Comparison of ENCODE assay signal across 18 cellular contexts in the genomic region with DNA sequence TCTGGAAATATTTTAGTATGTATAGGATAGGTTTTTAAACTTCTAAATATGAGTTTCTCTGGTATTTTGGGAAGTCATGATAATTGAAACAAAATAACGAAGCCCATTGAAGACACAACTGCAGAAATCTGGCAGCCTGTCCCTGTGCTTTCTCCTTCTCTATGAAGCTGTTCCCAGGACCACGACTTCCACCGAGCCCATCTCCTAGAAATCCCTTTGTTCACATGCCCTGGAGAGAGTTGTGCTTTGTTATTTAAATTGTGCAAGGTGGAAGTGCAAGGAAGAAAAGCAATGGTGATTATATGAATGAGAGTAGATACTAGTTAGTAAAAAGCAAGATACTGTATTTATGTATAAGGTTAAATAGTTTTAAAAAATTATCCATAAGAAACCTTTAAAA. TPM values are rescaled to one million over a fixed set of nuclear protein-coding genes. Genes with fewer than 3 reads are reported as not detected.
A peak's percentile ranks its signal among the peaks of the same experiment; 100 is the strongest.
DNase-seq lines count a peak whose midpoint lies in the region; ATAC-seq and TF ChIP-seq lines count a peak whose summit lies in the region.
"Had no signal": no experiment of that assay in that cellular context is flagged by ENCODE, and none has a peak within 500 bp of the region (broad histone marks: within the 10 kb centered on the region; RNA-seq: fewer than 3 reads in every experiment).

No MANE protein-coding gene starts in this region.

- H3K27me3 Mint-ChIP-seq in mesothelial cell of epicardium (ENCODE audit: low read depth), result no peaks in the 10 kb centered on the region

- H3K27me3 ChIP-seq in HUES64 (ENCODE audit: insufficient read depth, low read length), result no peaks in the 10 kb centered on the region
- no peaks in the 10 kb centered on the region for H3K27me3 ChIP-seq in gastroesophageal sphincter
- H3K27me3 ChIP-seq in muscle layer of duodenum (ENCODE audit: low read depth, low read length), result no peaks in the 10 kb centered on the region

- H3K36me3 ChIP-seq in HUES64 (ENCODE audit: insufficient read depth, low read length), result no peaks in the 10 kb centered on the region
- no peaks in the 10 kb centered on the region for H3K36me3 ChIP-seq in gastroesophageal sphincter
- H3K36me3 ChIP-seq in muscle layer of duodenum (ENCODE audit: control insufficient read depth in 1 of 2, insufficient read depth in 2 of 2, low read length in 2 of 2), result peaks cover 0 to 4% of the 10 kb centered on the region in 2 donors

- H3K36me3 Mint-ChIP-seq in mesothelial cell of epicardium, result no peaks in the 10 kb centered on the region

- DNase-seq in mesothelial cell of epicardium (ENCODE audit: low spot score in 2 of 2, unreplicated experiment in 2 of 2) (no peak), NCI-H1105 treated with DMSO at 0.1 percent for 48 hours (lab: John Stamatoyannopoulos, UW) (no peak), NCI-H1930 (lab: John Stamatoyannopoulos, UW) (no peak), substantia nigra (lab: John Stamatoyannopoulos, UW) (no peak)
- DNase-seq: Caco-2, DMS53, GM23248, MV-4-11, NCI-H146, Right ventricle myocardium superior, SK-N-SH had no signal

- H3K4me1 ChIP-seq in HUES64 (ENCODE audit: insufficient read depth, low read length) (peaks cover 43% of the 10 kb centered on the region), gastroesophageal sphincter (peaks cover 13 to 95% (median 53%) of the 10 kb centered on the region in 3 donors), muscle layer of duodenum (ENCODE audit: control insufficient read depth in 1 of 2, insufficient read depth in 2 of 2, low read length in 2 of 2) (peaks cover 29 to 47% of the 10 kb centered on the region in 2 donors)

- H3K9me3 ChIP-seq in HUES64 (ENCODE audit: insufficient read depth, low read depth, low read length) (no peaks in the 10 kb centered on the region), gastroesophageal sphincter (no peaks in the 10 kb centered on the region), muscle layer of duodenum (ENCODE audit: control insufficient read depth in 1 of 2, low read length in 2 of 2) (no peaks in the 10 kb centered on the region)
- H3K9me3 ChIP-seq: A549, Caco-2, SK-N-SH had no signal

- H3K9me3 Mint-ChIP-seq in mesothelial cell of epicardium, result no peaks in the 10 kb centered on the region

- H3K4me3 ChIP-seq in HUES64 (ENCODE audit: low read length), result 0 out of 2 replicates have a peak overlapping the region, but pooled peaks have one; percentile 18
- H3K4me3 ChIP-seq in gastroesophageal sphincter, result no peak overlapping the region
- no peak overlapping the region for H3K4me3 ChIP-seq in muscle layer of duodenum (ENCODE audit: low read depth in 1 of 2, low read length in 2 of 2)
- H3K4me3 ChIP-seq: A549, GM12878, GM23248 had no signal

- WGBS in HUES64, result 39% methylated on average over 3 of the region's 3 CpGs
- 69 to 73% methylated on average over 3 of the region's 3 CpGs for whole genome bisulfite sequencing in gastroesophageal sphincter (ENCODE audit: low coverage in 1 of 2), 2 donors

- no peak for TF ChIP-seq EP300 in gastroesophageal sphincter (IDR thresholded peaks at IDR 0.05)

- no peak overlapping the region for H3K27ac Mint-ChIP-seq in mesothelial cell of epicardium

- TF ChIP-seq POLR2A in GM18505 (IDR thresholded peaks at IDR 0.05; ENCODE audit: borderline replicate concordance, extremely low read depth, insufficient read depth, insufficient read length) (peak; percentile 14), gastroesophageal sphincter (IDR thresholded peaks at IDR 0.05) (no peak)

- ATAC-seq in GM18505 (IDR thresholded peaks at IDR 0.05; ENCODE audit: unreplicated experiment), result no peak
- no peak for ATAC-seq in gastroesophageal sphincter
- ATAC-seq: A549, GM12878, Panc1 had no signal

- no peak overlapping the region for H3K4me3 Mint-ChIP-seq in mesothelial cell of epicardium

- TF ChIP-seq CTCF in gastroesophageal sphincter (IDR thresholded peaks at IDR 0.05) (no peak), mesothelial cell of epicardium (IDR thresholded peaks at IDR 0.05; ENCODE audit: unreplicated experiment) (no peak)

- H3K4me1 Mint-ChIP-seq in mesothelial cell of epicardium, result peaks cover 25% of the 10 kb centered on the region

- H3K27ac ChIP-seq in HUES64 (ENCODE audit: low read depth, low read length) (0 out of 2 replicates have a peak overlapping the region, but pooled peaks have one; percentile 29), gastroesophageal sphincter (peak overlapping the region; percentile 21 to 89 (median 74)), muscle layer of duodenum (ENCODE audit: low read length) (peak overlapping the region; percentile 22), substantia nigra (ENCODE audit: low read depth, low read length, poor library complexity, severe bottlenecking) (no peak overlapping the region)
- H3K27ac ChIP-seq: A549 had no signal

- H3K9ac ChIP-seq in HUES64 (ENCODE audit: low read depth, low read length), result no peak overlapping the region
- H3K9ac ChIP-seq: GM23248, SK-N-SH had no signal

RNA-seq across cellular contexts. Expression of gene STK38L, which starts 32.2 kb away (rescaled TPM):
- 22.0 TPM for polyA plus RNA-seq in HUES64 (2013, experiment 1 of 2)
- polyA plus RNA-seq in HUES64 (2013, experiment 2 of 2), result 27.0 TPM
- 100 to 1,000 TPM in 1 of 4 donors, 10 to 100 TPM in 3; 70.0 to 111 (median 79.2) TPM for total RNA-seq in gastroesophageal sphincter
- 46.7 to 48.2 TPM (median 47.0 TPM) in 3 replicates for total RNA-seq in mesothelial cell of epicardium

RNA-seq across cellular contexts. Expression of gene BMAL2, which starts 56.4 kb away (rescaled TPM):
- polyA plus RNA-seq in HUES64 (2013, experiment 1 of 2), result 10.0 TPM
- 8.1 TPM for polyA plus RNA-seq in HUES64 (2013, experiment 2 of 2)
- 1 to 10 TPM; 3.0 to 8.7 (median 6.0) TPM for total RNA-seq in gastroesophageal sphincter
- 3.8 to 4.2 TPM (median 4.1 TPM) in 3 replicates for total RNA-seq in mesothelial cell of epicardium
